In genomic region chrX:1453390-1453783, GRCh38 we compare ENCODE assay signal across 8 cellular contexts. TPM values are rescaled to one million over a fixed set of nuclear protein-coding genes. Genes with fewer than 3 reads are reported as not detected.
DNase-seq lines count a peak whose midpoint lies in the region; ATAC-seq and TF ChIP-seq lines count a peak whose summit lies in the region.

No MANE protein-coding gene starts in this region.

- H3K4me3 Mint-ChIP-seq in effector memory CD8-positive, alpha-beta T cell: peak overlapping the region; percentile 67 to 80
- H3K4me3 Mint-ChIP-seq in neural crest cell: peak overlapping the region; percentile 97

- peaks cover 39% of the 10 kb centered on the region for H3K36me3 Mint-ChIP-seq in effector memory CD8-positive, alpha-beta T cell (ENCODE audit: insufficient read depth)
- H3K36me3 Mint-ChIP-seq in neural crest cell (ENCODE audit: low read depth): peaks cover 21% of the 10 kb centered on the region

- H3K27ac ChIP-seq in HEK293 (ENCODE audit: extremely low read depth, low read depth, low read length) (0 out of 2 replicates have a peak overlapping the region, but pooled peaks have one; percentile 24), SK-N-MC (peak overlapping the region; percentile 70; the same call in 1 of the 2 replicates)

- CTCF ChIA-PET in HEK293 (lab: Yijun Ruan, JAX): no interaction called here

- no peaks in the 10 kb centered on the region for H3K4me1 ChIP-seq in HEK293 (ENCODE audit: control insufficient read depth, insufficient read depth, low read length)

- H3K4me1 Mint-ChIP-seq in effector memory CD8-positive, alpha-beta T cell (ENCODE audit: low read depth in 2 of 2): peaks cover 29 to 39% of the 10 kb centered on the region in 2 donors
- peaks cover 17% of the 10 kb centered on the region for H3K4me1 Mint-ChIP-seq in neural crest cell

- H3K4me3 ChIP-seq in HEK293 (ENCODE audit: low read depth, low read length) (peak overlapping the region; percentile 55), SK-N-MC (peak overlapping the region; percentile 82)

- H3K9me3 Mint-ChIP-seq in effector memory CD8-positive, alpha-beta T cell: peaks cover 9 to 11% of the 10 kb centered on the region in 2 donors
- H3K9me3 Mint-ChIP-seq in neural crest cell: peaks cover 21% of the 10 kb centered on the region

- H3K36me3 ChIP-seq in HEK293 (ENCODE audit: control insufficient read depth in 2 of 2, insufficient read depth in 1 of 2, low read length in 2 of 2) (peaks cover 0 to 3% of the 10 kb centered on the region in 2 experiments; a peak in 1 of 3 replicates), SK-N-MC (ENCODE audit: insufficient read depth, low read length) (no peaks in the 10 kb centered on the region; the same call in 1 of the 2 replicates)

- TF ChIP-seq CTCF in GM10266 (IDR thresholded peaks at IDR 0.05; ENCODE audit: control insufficient read depth, insufficient read depth, low read depth, missing control alignments) (no peak), HEK293 (tag by site-specific recombination; IDR thresholded peaks at IDR 0.05) (no peak), neural crest cell (conservative IDR thresholded peaks at IDR 0.05) (no peak)

- no peak overlapping the region for H3K9ac ChIP-seq in SK-N-MC (ENCODE audit: insufficient read length)

- H3K9me3 ChIP-seq in HEK293 (ENCODE audit: control insufficient read depth, insufficient read depth, low read depth, low read length): no peaks in the 10 kb centered on the region
- H3K9me3 ChIP-seq in SK-N-MC (ENCODE audit: low read depth, low read length): no peaks in the 10 kb centered on the region

- H3K27ac Mint-ChIP-seq in effector memory CD8-positive, alpha-beta T cell: peak overlapping the region; percentile 61 to 62
- peak overlapping the region; percentile 93 for H3K27ac Mint-ChIP-seq in neural crest cell (ENCODE audit: unreplicated experiment)

- DNase-seq in GM10266 (ENCODE audit: extremely low spot score): peak; percentile 60
- DNase-seq in SK-N-MC (ENCODE audit: low read depth, low spot score): no peak
- peak in 2 of 3 experiments; percentile 79 to 81 for DNase-seq in effector memory CD8-positive, alpha-beta T cell
- DNase-seq in neural crest cell (ENCODE audit: low read depth, low spot score): no peak
- DNase-seq in NCI-H69 (lab: John Stamatoyannopoulos, UW): no peak
- DNase-seq in DMS79 (lab: John Stamatoyannopoulos, UW): no peak

- POLR2A ChIA-PET in HEK293 (lab: Yijun Ruan, JAX): no interaction called here

- no peaks in the 10 kb centered on the region for H3K27me3 Mint-ChIP-seq in effector memory CD8-positive, alpha-beta T cell
- peaks cover 18% of the 10 kb centered on the region for H3K27me3 Mint-ChIP-seq in neural crest cell (ENCODE audit: low read depth)

- peak; percentile 56 for ATAC-seq in effector memory CD8-positive, alpha-beta T cell (replicated peaks)
- ATAC-seq in GM18873 (IDR thresholded peaks at IDR 0.05; ENCODE audit: low FRiP score, unreplicated experiment): no peak

TF ChIP-seq in HEK293, 187 proteins besides CTCF, POLR2A, EP300 and RAD21 (continues in another document):
- TF ChIP-seq ZNF433 (tag by site-specific recombination; IDR thresholded peaks at IDR 0.05; ENCODE audit: low read depth) (no peak), ZNF658 (tag by site-specific recombination; IDR thresholded peaks at IDR 0.05) (no peak), ZNF335 (tag by site-specific recombination; conservative IDR thresholded peaks at IDR 0.05) (peak; percentile 49; the same call in 1 of the 2 replicates), YY1 (tag by site-specific recombination; IDR thresholded peaks at IDR 0.05) (no peak), EGR2 (tag by site-specific recombination; IDR thresholded peaks at IDR 0.05; ENCODE audit: low read depth) (no peak), ZNF37A (tag by site-specific recombination; IDR thresholded peaks at IDR 0.05) (no peak), GLIS2 (tag by site-specific recombination; IDR thresholded peaks at IDR 0.05) (peak; percentile 5), ZSCAN5A (tag by site-specific recombination; IDR thresholded peaks at IDR 0.05) (0 out of 2 replicates have a peak, but pooled peaks have one; percentile 24), ZNF311 (tag by site-specific recombination; IDR thresholded peaks at IDR 0.05; ENCODE audit: borderline replicate concordance) (no peak), ZNF510 (tag by site-specific recombination; IDR thresholded peaks at IDR 0.05; ENCODE audit: insufficient replicate concordance) (no peak), KLF7 (tag by site-specific recombination; IDR thresholded peaks at IDR 0.05; ENCODE audit: borderline replicate concordance) (0 out of 2 replicates have a peak, but pooled peaks have one; percentile 36), HOXC10 (CRISPR knock-in tag; IDR thresholded peaks at IDR 0.05) (no peak), ZNF677 (tag by site-specific recombination; IDR thresholded peaks at IDR 0.05) (no peak), ZFHX2 (tag by site-specific recombination; conservative IDR thresholded peaks at IDR 0.05) (0 out of 2 replicates have a peak, but pooled peaks have one; percentile 9)
- TF ChIP-seq, protein P1, sequence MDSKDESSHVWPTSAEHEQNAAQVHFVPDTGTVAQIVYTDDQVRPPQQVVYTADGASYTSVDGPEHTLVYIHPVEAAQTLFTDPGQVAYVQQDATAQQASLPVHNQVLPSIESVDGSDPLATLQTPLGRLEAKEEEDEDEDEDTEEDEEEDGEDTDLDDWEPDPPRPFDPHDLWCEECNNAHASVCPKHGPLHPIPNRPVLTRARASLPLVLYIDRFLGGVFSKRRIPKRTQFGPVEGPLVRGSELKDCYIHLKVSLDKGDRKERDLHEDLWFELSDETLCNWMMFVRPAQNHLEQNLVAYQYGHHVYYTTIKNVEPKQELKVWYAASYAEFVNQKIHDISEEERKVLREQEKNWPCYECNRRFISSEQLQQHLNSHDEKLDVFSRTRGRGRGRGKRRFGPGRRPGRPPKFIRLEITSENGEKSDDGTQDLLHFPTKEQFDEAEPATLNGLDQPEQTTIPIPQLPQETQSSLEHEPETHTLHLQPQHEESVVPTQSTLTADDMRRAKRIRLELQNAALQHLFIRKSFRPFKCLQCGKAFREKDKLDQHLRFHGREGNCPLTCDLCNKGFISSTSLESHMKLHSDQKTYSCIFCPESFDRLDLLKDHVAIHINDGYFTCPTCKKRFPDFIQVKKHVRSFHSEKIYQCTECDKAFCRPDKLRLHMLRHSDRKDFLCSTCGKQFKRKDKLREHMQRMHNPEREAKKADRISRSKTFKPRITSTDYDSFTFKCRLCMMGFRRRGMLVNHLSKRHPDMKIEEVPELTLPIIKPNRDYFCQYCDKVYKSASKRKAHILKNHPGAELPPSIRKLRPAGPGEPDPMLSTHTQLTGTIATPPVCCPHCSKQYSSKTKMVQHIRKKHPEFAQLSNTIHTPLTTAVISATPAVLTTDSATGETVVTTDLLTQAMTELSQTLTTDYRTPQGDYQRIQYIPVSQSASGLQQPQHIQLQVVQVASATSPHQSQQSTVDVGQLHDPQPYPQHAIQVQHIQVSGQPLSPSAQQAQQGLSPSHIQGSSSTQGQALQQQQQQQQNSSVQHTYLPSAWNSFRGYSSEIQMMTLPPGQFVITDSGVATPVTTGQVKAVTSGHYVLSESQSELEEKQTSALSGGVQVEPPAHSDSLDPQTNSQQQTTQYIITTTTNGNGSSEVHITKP (tag by site-specific recombination; IDR thresholded peaks at IDR 0.05): no peak
- TF ChIP-seq, protein P2, sequence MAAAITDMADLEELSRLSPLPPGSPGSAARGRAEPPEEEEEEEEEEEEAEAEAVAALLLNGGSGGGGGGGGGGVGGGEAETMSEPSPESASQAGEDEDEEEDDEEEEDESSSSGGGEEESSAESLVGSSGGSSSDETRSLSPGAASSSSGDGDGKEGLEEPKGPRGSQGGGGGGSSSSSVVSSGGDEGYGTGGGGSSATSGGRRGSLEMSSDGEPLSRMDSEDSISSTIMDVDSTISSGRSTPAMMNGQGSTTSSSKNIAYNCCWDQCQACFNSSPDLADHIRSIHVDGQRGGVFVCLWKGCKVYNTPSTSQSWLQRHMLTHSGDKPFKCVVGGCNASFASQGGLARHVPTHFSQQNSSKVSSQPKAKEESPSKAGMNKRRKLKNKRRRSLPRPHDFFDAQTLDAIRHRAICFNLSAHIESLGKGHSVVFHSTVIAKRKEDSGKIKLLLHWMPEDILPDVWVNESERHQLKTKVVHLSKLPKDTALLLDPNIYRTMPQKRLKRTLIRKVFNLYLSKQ (tag by site-specific recombination; IDR thresholded peaks at IDR 0.05; ENCODE audit: borderline replicate concordance): no peak
- TF ChIP-seq, protein P3, sequence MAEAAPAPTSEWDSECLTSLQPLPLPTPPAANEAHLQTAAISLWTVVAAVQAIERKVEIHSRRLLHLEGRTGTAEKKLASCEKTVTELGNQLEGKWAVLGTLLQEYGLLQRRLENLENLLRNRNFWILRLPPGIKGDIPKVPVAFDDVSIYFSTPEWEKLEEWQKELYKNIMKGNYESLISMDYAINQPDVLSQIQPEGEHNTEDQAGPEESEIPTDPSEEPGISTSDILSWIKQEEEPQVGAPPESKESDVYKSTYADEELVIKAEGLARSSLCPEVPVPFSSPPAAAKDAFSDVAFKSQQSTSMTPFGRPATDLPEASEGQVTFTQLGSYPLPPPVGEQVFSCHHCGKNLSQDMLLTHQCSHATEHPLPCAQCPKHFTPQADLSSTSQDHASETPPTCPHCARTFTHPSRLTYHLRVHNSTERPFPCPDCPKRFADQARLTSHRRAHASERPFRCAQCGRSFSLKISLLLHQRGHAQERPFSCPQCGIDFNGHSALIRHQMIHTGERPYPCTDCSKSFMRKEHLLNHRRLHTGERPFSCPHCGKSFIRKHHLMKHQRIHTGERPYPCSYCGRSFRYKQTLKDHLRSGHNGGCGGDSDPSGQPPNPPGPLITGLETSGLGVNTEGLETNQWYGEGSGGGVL (tag by site-specific recombination; IDR thresholded peaks at IDR 0.05): peak; percentile 54; the same call in 1 of the 2 replicates

RNA-seq across cellular contexts. Expression of gene ASMTL, which starts 0.7 kb away (rescaled TPM):
- 37.4 and 38.9 TPM in 2 replicates for total RNA-seq in neural crest cell

Comparison
In these comparisons a context has a peak if more than half of its experiments do, and no peak if none do; other contexts are left out.
1. DNase-seq: peak in GM10266 (single experiment) and effector memory CD8-positive, alpha-beta T cell (2 of 3); none in SK-N-MC (single experiment), neural crest cell (single experiment), NCI-H69 (single experiment) and DMS79 (single experiment).